Comparison of ENCODE assay signal across 15 cellular contexts in genomic region chr10:125002044-125002422, GRCh38.
DNase-seq lines count a peak whose midpoint lies in the region; ATAC-seq and TF ChIP-seq lines count a peak whose summit lies in the region.
"Had no signal": no experiment of that assay in that cellular context is flagged by ENCODE, and none has a peak within 500 bp of the region (broad histone marks: within the 10 kb centered on the region; RNA-seq: fewer than 3 reads in every experiment).

No MANE protein-coding gene starts in this region.

- H3K27ac ChIP-seq in body of pancreas, result peak overlapping the region in 3 of 4 donors; percentile 53 to 66 (median 59)
- peak overlapping the region; percentile 95 for H3K27ac ChIP-seq in layer of hippocampus (ENCODE audit: low read depth, low read length)
- H3K27ac ChIP-seq in stomach, result peak overlapping the region in 3 of 5 donors; percentile 4 to 72 (median 22)
- H3K27ac ChIP-seq in mesenchymal stem cell (ENCODE audit: low read length, poor library complexity, severe bottlenecking), result no peak overlapping the region

- H4K91ac ChIP-seq in mesenchymal stem cell (ENCODE audit: low read length), result no peak overlapping the region

- TF ChIP-seq CTCF in body of pancreas (IDR thresholded peaks at IDR 0.05), result no peak
- no peak for TF ChIP-seq CTCF in stomach (IDR thresholded peaks at IDR 0.05)

- H3K4ac ChIP-seq in mesenchymal stem cell (ENCODE audit: low read depth in 1 of 2, low read length in 2 of 2), result no peak overlapping the region

- peaks cover 53% of the 10 kb centered on the region for H3K36me3 ChIP-seq in H7 (replicated peaks; ENCODE audit: control insufficient read depth, insufficient read depth, low read length)
- H3K36me3 ChIP-seq in body of pancreas (replicated peaks in 1 of 2; ENCODE audit: insufficient read depth in 1 of 2, low read depth in 2 of 2), result peaks cover under 1 to 3% of the 10 kb centered on the region in 2 donors
- H3K36me3 ChIP-seq in stomach, result peaks cover 47 to 92% (median 87%) of the 10 kb centered on the region in 4 donors
- H3K36me3 ChIP-seq in mesenchymal stem cell (ENCODE audit: control insufficient read depth in 1 of 2, insufficient read depth in 2 of 2, low read depth in 1 of 2, low read length in 2 of 2), result peaks cover 59 to 96% of the 10 kb centered on the region in 2 experiments

- H2AK5ac ChIP-seq in mesenchymal stem cell (ENCODE audit: low read length, severe bottlenecking), result no peak overlapping the region

- no peak overlapping the region for H3K14ac ChIP-seq in mesenchymal stem cell (ENCODE audit: low read length in 2 of 2)

- no peak overlapping the region for H4K8ac ChIP-seq in mesenchymal stem cell (ENCODE audit: low read length)

- H3K9ac ChIP-seq in mesenchymal stem cell (ENCODE audit: low read length), result no peak overlapping the region

- H3K9me3 ChIP-seq in body of pancreas (no peaks in the 10 kb centered on the region), stomach (no peaks in the 10 kb centered on the region), mesenchymal stem cell (ENCODE audit: control insufficient read depth, low read length) (no peaks in the 10 kb centered on the region)

- no peak overlapping the region for H3K4me2 ChIP-seq in mesenchymal stem cell (ENCODE audit: low read length, poor library complexity, severe bottlenecking)

- intact Hi-C loops in body of pancreas (cut with DNase I) (no loop called here), stomach (cut with DNase I; ENCODE audit: low total_unique reads) (no loop called here)

- H2BK15ac ChIP-seq in mesenchymal stem cell (ENCODE audit: low read depth, poor library complexity, severe bottlenecking), result no peak overlapping the region

- H3K4me1 ChIP-seq in body of pancreas, result peaks cover 34% of the 10 kb centered on the region
- peaks cover 37 to 85% (median 67%) of the 10 kb centered on the region in 4 donors for H3K4me1 ChIP-seq in stomach
- peaks cover 2% of the 10 kb centered on the region for H3K4me1 ChIP-seq in mesenchymal stem cell (ENCODE audit: control insufficient read depth, insufficient read depth, low read depth, low read length)

- no peak overlapping the region for H2BK12ac ChIP-seq in mesenchymal stem cell (ENCODE audit: low read length in 2 of 2)

- DNase-seq in H7, result peak; percentile 46
- peak in 2 of 4 donors; percentile 6 to 8 for DNase-seq in body of pancreas
- DNase-seq in stomach, result no peak
- DNase-seq in SKM-1 treated with dmso at 0.1 percent for 144 hours (lab: John Stamatoyannopoulos, UW; ENCODE audit: unreplicated experiment), result no peak
- no peak for DNase-seq in mesenchymal stem cell
- DNase-seq in GM19240 (ENCODE audit: insufficient read length, low spot score), result no peak
- DNase-seq: activated CD8-positive, alpha-beta T cell treated with anti-CD3 and anti-CD28 coated beads for 36 hours; AML-193; Calu3; cerebellar nuclear complex; naive B cell; NCI-H187 treated with DMSO at 0.1 percent for 48 hours; NCI-H446 had no signal

- H2AFZ ChIP-seq in mesenchymal stem cell (ENCODE audit: low read depth, low read length), result no peak overlapping the region

- H3K23ac ChIP-seq in mesenchymal stem cell (ENCODE audit: low read length in 2 of 2), result no peak overlapping the region

- no peak overlapping the region for H2BK5ac ChIP-seq in mesenchymal stem cell (ENCODE audit: low read depth, low read length, poor library complexity, severe bottlenecking)

- ATAC-seq in body of pancreas, result no peak
- ATAC-seq: activated CD8-positive, alpha-beta T cell treated with anti-CD3 and anti-CD28 coated beads for 36 hours; T-cell had no signal

- WGBS in body of pancreas, 2 donors, result 77 to 80% methylated on average over 5 to 12 of the region's 12 CpGs
- 78 to 100% (median 83%) methylated on average over 3 to 12 of the region's 12 CpGs for WGBS in stomach, 5 donors
- 89% methylated on average over 12 of the region's 12 CpGs for whole genome bisulfite sequencing in mesenchymal stem cell

- TF ChIP-seq EP300 in stomach (IDR thresholded peaks at IDR 0.05), result no peak

- TF ChIP-seq POLR2A in body of pancreas (IDR thresholded peaks at IDR 0.05) (no peak), stomach (IDR thresholded peaks at IDR 0.05) (no peak)

- no peak overlapping the region for H3K18ac ChIP-seq in mesenchymal stem cell (ENCODE audit: low read depth in 1 of 2, low read length in 2 of 2)

- peaks cover 83% of the 10 kb centered on the region for H3K79me1 ChIP-seq in mesenchymal stem cell (replicated peaks; ENCODE audit: low read length, poor library complexity, severe bottlenecking)

- H3K27me3 ChIP-seq in H7 (ENCODE audit: control insufficient read depth, insufficient read depth, low read length) (no peaks in the 10 kb centered on the region), body of pancreas (no peaks in the 10 kb centered on the region), layer of hippocampus (ENCODE audit: control insufficient read depth, insufficient read depth, low read length) (no peaks in the 10 kb centered on the region), stomach (no peaks in the 10 kb centered on the region), mesenchymal stem cell (ENCODE audit: control insufficient read depth in 1 of 2, insufficient read depth in 1 of 2, low read length in 2 of 2) (no peaks in the 10 kb centered on the region)

- H2BK120ac ChIP-seq in mesenchymal stem cell (ENCODE audit: low read depth, low read length), result no peak overlapping the region

- no peak overlapping the region for H3K4me3 ChIP-seq in H7 (ENCODE audit: insufficient read depth, low read depth, low read length)
- H3K4me3 ChIP-seq in body of pancreas, result no peak overlapping the region
- no peak overlapping the region for H3K4me3 ChIP-seq in stomach
- H3K4me3 ChIP-seq in mesenchymal stem cell (ENCODE audit: insufficient read depth in 1 of 2, low read depth in 1 of 2, low read length in 2 of 2), result no peak overlapping the region
